1 cellular context compared by ENCODE assay signal in the genomic region with DNA sequence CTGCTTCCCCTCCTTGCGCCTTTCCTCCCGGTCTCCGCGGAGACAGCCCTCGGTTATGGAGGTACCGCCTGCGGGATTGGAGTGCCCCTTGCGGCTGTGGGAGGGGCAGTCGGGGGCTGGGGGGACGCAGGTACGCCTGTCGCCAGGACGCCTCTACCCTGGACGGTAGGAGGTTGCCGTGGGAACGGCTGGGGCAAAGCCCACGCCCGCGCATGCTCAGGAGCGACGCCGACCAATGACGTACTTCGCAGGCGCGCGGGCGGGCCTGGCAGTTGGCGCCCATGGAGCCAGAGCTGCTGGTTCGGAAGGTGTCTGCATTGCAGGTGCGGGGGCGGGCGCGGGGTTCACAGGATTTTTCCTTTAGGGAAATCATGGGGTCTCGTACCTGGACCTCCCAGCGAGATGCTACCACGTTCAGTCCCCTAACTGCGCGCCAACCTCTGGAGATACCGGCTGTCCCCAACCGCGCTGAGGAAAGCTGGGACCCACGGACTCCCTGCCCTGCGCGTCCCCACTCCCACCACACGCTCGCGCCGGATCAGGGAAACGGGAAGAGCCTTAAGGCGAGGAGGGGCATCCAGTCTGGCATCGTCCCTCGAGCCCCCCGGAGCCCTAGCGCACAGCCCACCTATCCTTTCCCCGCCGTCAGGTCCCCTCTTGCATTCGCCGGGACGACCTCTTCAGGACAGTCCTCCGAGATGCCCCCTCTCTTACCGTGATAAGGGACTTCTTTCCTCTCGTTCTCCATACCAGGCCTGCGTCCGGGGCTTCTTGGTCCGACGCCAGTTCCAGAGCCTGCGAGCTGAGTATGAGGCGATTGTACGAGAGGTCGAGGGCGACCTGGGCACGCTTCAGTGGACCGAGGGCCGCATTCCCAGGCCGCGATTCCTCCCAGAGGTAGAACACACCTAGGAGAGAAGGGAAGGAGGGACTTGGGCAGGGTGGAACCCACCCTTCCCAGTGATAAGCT.
A peak's percentile ranks its signal among the peaks of the same experiment; 100 is the strongest.
TF ChIP-seq lines count a peak whose summit lies in the region.

A gene (plus strand): TSS at position 271 of the 970 bp plus-strand sequence. CDS start 11 bp downstream, at position 282.

TF ChIP-seq in GM12878, 131 proteins besides CTCF, POLR2A, EP300 and RAD21 (continued from another document and continues in another):
- TF ChIP-seq, protein P1, sequence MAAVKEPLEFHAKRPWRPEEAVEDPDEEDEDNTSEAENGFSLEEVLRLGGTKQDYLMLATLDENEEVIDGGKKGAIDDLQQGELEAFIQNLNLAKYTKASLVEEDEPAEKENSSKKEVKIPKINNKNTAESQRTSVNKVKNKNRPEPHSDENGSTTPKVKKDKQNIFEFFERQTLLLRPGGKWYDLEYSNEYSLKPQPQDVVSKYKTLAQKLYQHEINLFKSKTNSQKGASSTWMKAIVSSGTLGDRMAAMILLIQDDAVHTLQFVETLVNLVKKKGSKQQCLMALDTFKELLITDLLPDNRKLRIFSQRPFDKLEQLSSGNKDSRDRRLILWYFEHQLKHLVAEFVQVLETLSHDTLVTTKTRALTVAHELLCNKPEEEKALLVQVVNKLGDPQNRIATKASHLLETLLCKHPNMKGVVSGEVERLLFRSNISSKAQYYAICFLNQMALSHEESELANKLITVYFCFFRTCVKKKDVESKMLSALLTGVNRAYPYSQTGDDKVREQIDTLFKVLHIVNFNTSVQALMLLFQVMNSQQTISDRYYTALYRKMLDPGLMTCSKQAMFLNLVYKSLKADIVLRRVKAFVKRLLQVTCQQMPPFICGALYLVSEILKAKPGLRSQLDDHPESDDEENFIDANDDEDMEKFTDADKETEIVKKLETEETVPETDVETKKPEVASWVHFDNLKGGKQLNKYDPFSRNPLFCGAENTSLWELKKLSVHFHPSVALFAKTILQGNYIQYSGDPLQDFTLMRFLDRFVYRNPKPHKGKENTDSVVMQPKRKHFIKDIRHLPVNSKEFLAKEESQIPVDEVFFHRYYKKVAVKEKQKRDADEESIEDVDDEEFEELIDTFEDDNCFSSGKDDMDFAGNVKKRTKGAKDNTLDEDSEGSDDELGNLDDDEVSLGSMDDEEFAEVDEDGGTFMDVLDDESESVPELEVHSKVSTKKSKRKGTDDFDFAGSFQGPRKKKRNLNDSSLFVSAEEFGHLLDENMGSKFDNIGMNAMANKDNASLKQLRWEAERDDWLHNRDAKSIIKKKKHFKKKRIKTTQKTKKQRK (IDR thresholded peaks at IDR 0.05; ENCODE audit: low read depth, low read length) = no peak
- TF ChIP-seq YBX1 (IDR thresholded peaks at IDR 0.05) (no peak), ZNF274 (IDR thresholded peaks at IDR 0.05; ENCODE audit: insufficient read depth, insufficient read length) (no peak), FOXM1 (IDR thresholded peaks at IDR 0.05; ENCODE audit: low read depth, low read length) (no peak), SRF (IDR thresholded peaks at IDR 0.05; ENCODE audit: low read depth in 2 of 2, low read length in 2 of 2) (peak in 1 of 2 experiments; percentile 61; a peak in 1 of 4 replicates), MXI1 (IDR thresholded peaks at IDR 0.05; ENCODE audit: low read depth, low read length) (peak; percentile 91), SMAD5 (IDR thresholded peaks at IDR 0.05; ENCODE audit: low read depth) (no peak; the same call in 1 of the 2 replicates), ETV6 (conservative IDR thresholded peaks at IDR 0.05 in 1 of 2, IDR thresholded peaks at IDR 0.05 in 1 of 2; ENCODE audit: borderline replicate concordance in 1 of 2, low read depth in 1 of 2) (no peak), CBX3 (IDR thresholded peaks at IDR 0.05; ENCODE audit: borderline replicate concordance, low read depth) (no peak), IKZF1 (conservative IDR thresholded peaks at IDR 0.05) (peak; percentile 84), ZSCAN29 (IDR thresholded peaks at IDR 0.05) (no peak), NR2C1 (IDR thresholded peaks at IDR 0.05) (no peak), ZNF207 (IDR thresholded peaks at IDR 0.05; ENCODE audit: borderline replicate concordance) (no peak), GABPA (IDR thresholded peaks at IDR 0.05; ENCODE audit: low read depth) (no peak), SUPT20H (IDR thresholded peaks at IDR 0.05; ENCODE audit: borderline replicate concordance, control insufficient read depth, low read depth, low read length) (no peak), PAX8 (IDR thresholded peaks at IDR 0.05) (no peak), EGR1 (IDR thresholded peaks at IDR 0.05; ENCODE audit: borderline replicate concordance in 1 of 2, low read depth in 2 of 2, low read length in 2 of 2) (peak; percentile 6 to 94)
- TF ChIP-seq, protein P2, sequence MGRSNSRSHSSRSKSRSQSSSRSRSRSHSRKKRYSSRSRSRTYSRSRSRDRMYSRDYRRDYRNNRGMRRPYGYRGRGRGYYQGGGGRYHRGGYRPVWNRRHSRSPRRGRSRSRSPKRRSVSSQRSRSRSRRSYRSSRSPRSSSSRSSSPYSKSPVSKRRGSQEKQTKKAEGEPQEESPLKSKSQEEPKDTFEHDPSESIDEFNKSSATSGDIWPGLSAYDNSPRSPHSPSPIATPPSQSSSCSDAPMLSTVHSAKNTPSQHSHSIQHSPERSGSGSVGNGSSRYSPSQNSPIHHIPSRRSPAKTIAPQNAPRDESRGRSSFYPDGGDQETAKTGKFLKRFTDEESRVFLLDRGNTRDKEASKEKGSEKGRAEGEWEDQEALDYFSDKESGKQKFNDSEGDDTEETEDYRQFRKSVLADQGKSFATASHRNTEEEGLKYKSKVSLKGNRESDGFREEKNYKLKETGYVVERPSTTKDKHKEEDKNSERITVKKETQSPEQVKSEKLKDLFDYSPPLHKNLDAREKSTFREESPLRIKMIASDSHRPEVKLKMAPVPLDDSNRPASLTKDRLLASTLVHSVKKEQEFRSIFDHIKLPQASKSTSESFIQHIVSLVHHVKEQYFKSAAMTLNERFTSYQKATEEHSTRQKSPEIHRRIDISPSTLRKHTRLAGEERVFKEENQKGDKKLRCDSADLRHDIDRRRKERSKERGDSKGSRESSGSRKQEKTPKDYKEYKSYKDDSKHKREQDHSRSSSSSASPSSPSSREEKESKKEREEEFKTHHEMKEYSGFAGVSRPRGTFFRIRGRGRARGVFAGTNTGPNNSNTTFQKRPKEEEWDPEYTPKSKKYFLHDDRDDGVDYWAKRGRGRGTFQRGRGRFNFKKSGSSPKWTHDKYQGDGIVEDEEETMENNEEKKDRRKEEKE (IDR thresholded peaks at IDR 0.05) = no peak
- TF ChIP-seq, protein P3, sequence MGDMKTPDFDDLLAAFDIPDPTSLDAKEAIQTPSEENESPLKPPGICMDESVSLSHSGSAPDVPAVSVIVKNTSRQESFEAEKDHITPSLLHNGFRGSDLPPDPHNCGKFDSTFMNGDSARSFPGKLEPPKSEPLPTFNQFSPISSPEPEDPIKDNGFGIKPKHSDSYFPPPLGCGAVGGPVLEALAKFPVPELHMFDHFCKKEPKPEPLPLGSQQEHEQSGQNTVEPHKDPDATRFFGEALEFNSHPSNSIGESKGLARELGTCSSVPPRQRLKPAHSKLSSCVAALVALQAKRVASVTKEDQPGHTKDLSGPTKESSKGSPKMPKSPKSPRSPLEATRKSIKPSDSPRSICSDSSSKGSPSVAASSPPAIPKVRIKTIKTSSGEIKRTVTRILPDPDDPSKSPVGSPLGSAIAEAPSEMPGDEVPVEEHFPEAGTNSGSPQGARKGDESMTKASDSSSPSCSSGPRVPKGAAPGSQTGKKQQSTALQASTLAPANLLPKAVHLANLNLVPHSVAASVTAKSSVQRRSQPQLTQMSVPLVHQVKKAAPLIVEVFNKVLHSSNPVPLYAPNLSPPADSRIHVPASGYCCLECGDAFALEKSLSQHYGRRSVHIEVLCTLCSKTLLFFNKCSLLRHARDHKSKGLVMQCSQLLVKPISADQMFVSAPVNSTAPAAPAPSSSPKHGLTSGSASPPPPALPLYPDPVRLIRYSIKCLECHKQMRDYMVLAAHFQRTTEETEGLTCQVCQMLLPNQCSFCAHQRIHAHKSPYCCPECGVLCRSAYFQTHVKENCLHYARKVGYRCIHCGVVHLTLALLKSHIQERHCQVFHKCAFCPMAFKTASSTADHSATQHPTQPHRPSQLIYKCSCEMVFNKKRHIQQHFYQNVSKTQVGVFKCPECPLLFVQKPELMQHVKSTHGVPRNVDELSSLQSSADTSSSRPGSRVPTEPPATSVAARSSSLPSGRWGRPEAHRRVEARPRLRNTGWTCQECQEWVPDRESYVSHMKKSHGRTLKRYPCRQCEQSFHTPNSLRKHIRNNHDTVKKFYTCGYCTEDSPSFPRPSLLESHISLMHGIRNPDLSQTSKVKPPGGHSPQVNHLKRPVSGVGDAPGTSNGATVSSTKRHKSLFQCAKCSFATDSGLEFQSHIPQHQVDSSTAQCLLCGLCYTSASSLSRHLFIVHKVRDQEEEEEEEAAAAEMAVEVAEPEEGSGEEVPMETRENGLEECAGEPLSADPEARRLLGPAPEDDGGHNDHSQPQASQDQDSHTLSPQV (IDR thresholded peaks at IDR 0.05) = no peak
- TF ChIP-seq, protein P4, sequence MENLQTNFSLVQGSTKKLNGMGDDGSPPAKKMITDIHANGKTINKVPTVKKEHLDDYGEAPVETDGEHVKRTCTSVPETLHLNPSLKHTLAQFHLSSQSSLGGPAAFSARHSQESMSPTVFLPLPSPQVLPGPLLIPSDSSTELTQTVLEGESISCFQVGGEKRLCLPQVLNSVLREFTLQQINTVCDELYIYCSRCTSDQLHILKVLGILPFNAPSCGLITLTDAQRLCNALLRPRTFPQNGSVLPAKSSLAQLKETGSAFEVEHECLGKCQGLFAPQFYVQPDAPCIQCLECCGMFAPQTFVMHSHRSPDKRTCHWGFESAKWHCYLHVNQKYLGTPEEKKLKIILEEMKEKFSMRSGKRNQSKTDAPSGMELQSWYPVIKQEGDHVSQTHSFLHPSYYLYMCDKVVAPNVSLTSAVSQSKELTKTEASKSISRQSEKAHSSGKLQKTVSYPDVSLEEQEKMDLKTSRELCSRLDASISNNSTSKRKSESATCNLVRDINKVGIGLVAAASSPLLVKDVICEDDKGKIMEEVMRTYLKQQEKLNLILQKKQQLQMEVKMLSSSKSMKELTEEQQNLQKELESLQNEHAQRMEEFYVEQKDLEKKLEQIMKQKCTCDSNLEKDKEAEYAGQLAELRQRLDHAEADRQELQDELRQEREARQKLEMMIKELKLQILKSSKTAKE (IDR thresholded peaks at IDR 0.05; ENCODE audit: low read depth, poor library complexity, severe bottlenecking) = no peak
- TF ChIP-seq, protein P5, sequence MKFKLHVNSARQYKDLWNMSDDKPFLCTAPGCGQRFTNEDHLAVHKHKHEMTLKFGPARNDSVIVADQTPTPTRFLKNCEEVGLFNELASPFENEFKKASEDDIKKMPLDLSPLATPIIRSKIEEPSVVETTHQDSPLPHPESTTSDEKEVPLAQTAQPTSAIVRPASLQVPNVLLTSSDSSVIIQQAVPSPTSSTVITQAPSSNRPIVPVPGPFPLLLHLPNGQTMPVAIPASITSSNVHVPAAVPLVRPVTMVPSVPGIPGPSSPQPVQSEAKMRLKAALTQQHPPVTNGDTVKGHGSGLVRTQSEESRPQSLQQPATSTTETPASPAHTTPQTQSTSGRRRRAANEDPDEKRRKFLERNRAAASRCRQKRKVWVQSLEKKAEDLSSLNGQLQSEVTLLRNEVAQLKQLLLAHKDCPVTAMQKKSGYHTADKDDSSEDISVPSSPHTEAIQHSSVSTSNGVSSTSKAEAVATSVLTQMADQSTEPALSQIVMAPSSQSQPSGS (IDR thresholded peaks at IDR 0.05; ENCODE audit: low read length) = no peak
- TF ChIP-seq, protein P6, sequence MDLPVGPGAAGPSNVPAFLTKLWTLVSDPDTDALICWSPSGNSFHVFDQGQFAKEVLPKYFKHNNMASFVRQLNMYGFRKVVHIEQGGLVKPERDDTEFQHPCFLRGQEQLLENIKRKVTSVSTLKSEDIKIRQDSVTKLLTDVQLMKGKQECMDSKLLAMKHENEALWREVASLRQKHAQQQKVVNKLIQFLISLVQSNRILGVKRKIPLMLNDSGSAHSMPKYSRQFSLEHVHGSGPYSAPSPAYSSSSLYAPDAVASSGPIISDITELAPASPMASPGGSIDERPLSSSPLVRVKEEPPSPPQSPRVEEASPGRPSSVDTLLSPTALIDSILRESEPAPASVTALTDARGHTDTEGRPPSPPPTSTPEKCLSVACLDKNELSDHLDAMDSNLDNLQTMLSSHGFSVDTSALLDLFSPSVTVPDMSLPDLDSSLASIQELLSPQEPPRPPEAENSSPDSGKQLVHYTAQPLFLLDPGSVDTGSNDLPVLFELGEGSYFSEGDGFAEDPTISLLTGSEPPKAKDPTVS (IDR thresholded peaks at IDR 0.05; ENCODE audit: low read depth, low read length) = no peak
- TF ChIP-seq, protein P7, sequence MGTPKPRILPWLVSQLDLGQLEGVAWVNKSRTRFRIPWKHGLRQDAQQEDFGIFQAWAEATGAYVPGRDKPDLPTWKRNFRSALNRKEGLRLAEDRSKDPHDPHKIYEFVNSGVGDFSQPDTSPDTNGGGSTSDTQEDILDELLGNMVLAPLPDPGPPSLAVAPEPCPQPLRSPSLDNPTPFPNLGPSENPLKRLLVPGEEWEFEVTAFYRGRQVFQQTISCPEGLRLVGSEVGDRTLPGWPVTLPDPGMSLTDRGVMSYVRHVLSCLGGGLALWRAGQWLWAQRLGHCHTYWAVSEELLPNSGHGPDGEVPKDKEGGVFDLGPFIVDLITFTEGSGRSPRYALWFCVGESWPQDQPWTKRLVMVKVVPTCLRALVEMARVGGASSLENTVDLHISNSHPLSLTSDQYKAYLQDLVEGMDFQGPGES (IDR thresholded peaks at IDR 0.05) = no peak
- TF ChIP-seq, protein P8, sequence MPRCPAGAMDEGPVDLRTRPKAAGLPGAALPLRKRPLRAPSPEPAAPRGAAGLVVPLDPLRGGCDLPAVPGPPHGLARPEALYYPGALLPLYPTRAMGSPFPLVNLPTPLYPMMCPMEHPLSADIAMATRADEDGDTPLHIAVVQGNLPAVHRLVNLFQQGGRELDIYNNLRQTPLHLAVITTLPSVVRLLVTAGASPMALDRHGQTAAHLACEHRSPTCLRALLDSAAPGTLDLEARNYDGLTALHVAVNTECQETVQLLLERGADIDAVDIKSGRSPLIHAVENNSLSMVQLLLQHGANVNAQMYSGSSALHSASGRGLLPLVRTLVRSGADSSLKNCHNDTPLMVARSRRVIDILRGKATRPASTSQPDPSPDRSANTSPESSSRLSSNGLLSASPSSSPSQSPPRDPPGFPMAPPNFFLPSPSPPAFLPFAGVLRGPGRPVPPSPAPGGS (IDR thresholded peaks at IDR 0.05; ENCODE audit: borderline replicate concordance, insufficient read depth, low read depth, low read length, poor library complexity, severe bottlenecking) = peak; percentile 64
- TF ChIP-seq, protein P9, sequence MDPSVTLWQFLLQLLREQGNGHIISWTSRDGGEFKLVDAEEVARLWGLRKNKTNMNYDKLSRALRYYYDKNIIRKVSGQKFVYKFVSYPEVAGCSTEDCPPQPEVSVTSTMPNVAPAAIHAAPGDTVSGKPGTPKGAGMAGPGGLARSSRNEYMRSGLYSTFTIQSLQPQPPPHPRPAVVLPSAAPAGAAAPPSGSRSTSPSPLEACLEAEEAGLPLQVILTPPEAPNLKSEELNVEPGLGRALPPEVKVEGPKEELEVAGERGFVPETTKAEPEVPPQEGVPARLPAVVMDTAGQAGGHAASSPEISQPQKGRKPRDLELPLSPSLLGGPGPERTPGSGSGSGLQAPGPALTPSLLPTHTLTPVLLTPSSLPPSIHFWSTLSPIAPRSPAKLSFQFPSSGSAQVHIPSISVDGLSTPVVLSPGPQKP (IDR thresholded peaks at IDR 0.05; ENCODE audit: low read depth, low read length) = no peak
